Comparison of ENCODE assay signal across 8 cellular contexts in genomic region chr16:11799509-11800384, GRCh38. TPM values are rescaled to one million over a fixed set of nuclear protein-coding genes. Genes with fewer than 3 reads are reported as not detected.
DNase-seq lines count a peak whose midpoint lies in the region; ATAC-seq and TF ChIP-seq lines count a peak whose summit lies in the region.

No MANE protein-coding gene starts in this region.

- H3K36me3 Mint-ChIP-seq in activated T-cell treated with anti-CD3 and anti-CD28 coated beads, Interleukin-2, amount 50 U/mL, for 4 hours (ENCODE audit: insufficient read depth): peaks cover 2% of the 10 kb centered on the region
- peaks cover 10% of the 10 kb centered on the region for H3K36me3 Mint-ChIP-seq in stimulated activated memory B cell treated with anti-CD40 and anti-IgM and Interleukin-4, amounts not matched to agents 10 μg/mL and 1 μg/mL and 100 μg/mL, for 72 hours

- DNase-seq in activated T-cell treated with anti-CD3 and anti-CD28 coated beads, Interleukin-2, amount 50 U/mL, for 4 hours: peak; percentile 9
- DNase-seq in activated T-cell treated with anti-CD3 and anti-CD28 coated beads, Interleukin-2, amount 50 U/mL, for 48 hours: no peak
- peak in 1 of 2 experiments; percentile 41 for DNase-seq in SJSA1 (ENCODE audit: low read depth in 1 of 2, low spot score in 2 of 2)
- no peak for DNase-seq in epithelial cell of prostate (ENCODE audit: low read depth, low spot score)
- no peak for DNase-seq in AG08395 (ENCODE audit: low spot score)
- DNase-seq in COR-L47 (lab: John Stamatoyannopoulos, UW): no peak
- no peak for DNase-seq in GM20000 (ENCODE audit: low spot score)

- peaks cover 22% of the 10 kb centered on the region for H3K36me3 ChIP-seq in SJSA1

- no peaks in the 10 kb centered on the region for H3K9me3 ChIP-seq in SJSA1 (replicated peaks)

- no peak overlapping the region for H3K4me3 ChIP-seq in SJSA1

- peak overlapping the region; percentile 88 for H3K4me3 Mint-ChIP-seq in activated T-cell treated with anti-CD3 and anti-CD28 coated beads, Interleukin-2, amount 50 U/mL, for 4 hours
- H3K4me3 Mint-ChIP-seq in stimulated activated memory B cell treated with anti-CD40 and anti-IgM and Interleukin-4, amounts not matched to agents 10 μg/mL and 1 μg/mL and 100 μg/mL, for 72 hours: peak overlapping the region; percentile 90

- H3K27me3 Mint-ChIP-seq in activated T-cell treated with anti-CD3 and anti-CD28 coated beads, Interleukin-2, amount 50 U/mL, for 4 hours (ENCODE audit: low read depth): no peaks in the 10 kb centered on the region
- H3K27me3 Mint-ChIP-seq in stimulated activated memory B cell treated with anti-CD40 and anti-IgM and Interleukin-4, amounts not matched to agents 10 μg/mL and 1 μg/mL and 100 μg/mL, for 72 hours: no peaks in the 10 kb centered on the region

- peaks cover 73% of the 10 kb centered on the region for H3K4me1 ChIP-seq in SJSA1 (replicated peaks)

- no peaks in the 10 kb centered on the region for H3K27me3 ChIP-seq in SJSA1 (replicated peaks)

- H3K27ac Mint-ChIP-seq in stimulated activated memory B cell treated with anti-CD40 and anti-IgM and Interleukin-4, amounts not matched to agents 10 μg/mL and 1 μg/mL and 100 μg/mL, for 72 hours: peak overlapping the region; percentile 87

- TF ChIP-seq CTCF in GM20000 (IDR thresholded peaks at IDR 0.05; ENCODE audit: extremely low read depth, missing control alignments): no peak

- ATAC-seq in activated T-cell treated with anti-CD3 and anti-CD28 coated beads, Interleukin-2, amount 50 U/mL, for 4 hours: no peak
- no peak for ATAC-seq in stimulated activated memory B cell treated with anti-CD40 and anti-IgM and Interleukin-4, amounts not matched to agents 10 μg/mL and 1 μg/mL and 100 μg/mL, for 72 hours

- H3K27ac ChIP-seq in SJSA1 (peak overlapping the region; percentile 19), epithelial cell of prostate (peak overlapping the region; percentile 1)

- H3K9me3 Mint-ChIP-seq in activated T-cell treated with anti-CD3 and anti-CD28 coated beads, Interleukin-2, amount 50 U/mL, for 4 hours: no peaks in the 10 kb centered on the region
- no peaks in the 10 kb centered on the region for H3K9me3 Mint-ChIP-seq in stimulated activated memory B cell treated with anti-CD40 and anti-IgM and Interleukin-4, amounts not matched to agents 10 μg/mL and 1 μg/mL and 100 μg/mL, for 72 hours

- H3K4me1 Mint-ChIP-seq in activated T-cell treated with anti-CD3 and anti-CD28 coated beads, Interleukin-2, amount 50 U/mL, for 4 hours (ENCODE audit: low read depth): peaks cover 49% of the 10 kb centered on the region
- H3K4me1 Mint-ChIP-seq in stimulated activated memory B cell treated with anti-CD40 and anti-IgM and Interleukin-4, amounts not matched to agents 10 μg/mL and 1 μg/mL and 100 μg/mL, for 72 hours: peaks cover 57% of the 10 kb centered on the region

RNA-seq across cellular contexts. Expression of gene ZC3H7A, which starts 2.7 kb away (rescaled TPM):
- total RNA-seq in activated T-cell treated with anti-CD3 and anti-CD28 coated beads, Interleukin-2, amount 50 U/mL, for 4 hours: 10 to 100 TPM; 33.3 to 39.7 (median 38.4) TPM
- total RNA-seq in SJSA1 (2014; rRNA removed; shearing (Covaris generic)): 47.4 and 60.9 TPM in 2 replicates

RNA-seq across cellular contexts. Expression of gene RSL1D1, which starts 51.6 kb away (rescaled TPM):
- total RNA-seq in activated T-cell treated with anti-CD3 and anti-CD28 coated beads, Interleukin-2, amount 50 U/mL, for 4 hours: 100 to 1,000 TPM; 464 to 500 (median 484) TPM
- 120 and 204 TPM in 2 replicates for total RNA-seq in SJSA1 (2014; rRNA removed; shearing (Covaris generic))

RNA-seq across cellular contexts. Expression of gene TXNDC11, which starts 57.1 kb away (rescaled TPM):
- total RNA-seq in activated T-cell treated with anti-CD3 and anti-CD28 coated beads, Interleukin-2, amount 50 U/mL, for 4 hours: 10 to 100 TPM; 34.3 to 39.0 (median 35.5) TPM
- total RNA-seq in SJSA1 (2014; rRNA removed; shearing (Covaris generic)): 22.1 and 29.7 TPM in 2 replicates
